In genomic region chr20:11993886-11994466, GRCh38 we compare ENCODE assay signal across 17 cellular contexts.
A peak's percentile ranks its signal among the peaks of the same experiment; 100 is the strongest.
DNase-seq lines count a peak whose midpoint lies in the region.
"Had no signal": no experiment of that assay in that cellular context is flagged by ENCODE, and none has a peak within 500 bp of the region (broad histone marks: within the 10 kb centered on the region; RNA-seq: fewer than 3 reads in every experiment).

No MANE protein-coding gene starts in this region.

- no peaks in the 10 kb centered on the region for H3K9me3 Mint-ChIP-seq in activated naive CD8-positive, alpha-beta T cell treated with anti-CD3 and anti-CD28 coated beads for 36 hours

- peaks cover 3% of the 10 kb centered on the region for H3K27me3 Mint-ChIP-seq in activated naive CD8-positive, alpha-beta T cell treated with anti-CD3 and anti-CD28 coated beads for 36 hours
- H3K27me3 Mint-ChIP-seq: B cell; central memory CD8-positive, alpha-beta T cell; IgD-negative memory B cell had no signal

- H3K4me3 Mint-ChIP-seq in activated naive CD8-positive, alpha-beta T cell treated with anti-CD3 and anti-CD28 coated beads for 36 hours, result no peak overlapping the region
- H3K4me3 Mint-ChIP-seq: activated naive CD4-positive, alpha-beta T cell treated with anti-CD3 and anti-CD28 coated beads, Interleukin-2, amount 50 U/mL, for 24 hours; B cell; central memory CD8-positive, alpha-beta T cell; naive thymus-derived CD8-positive, alpha-beta T cell; stimulated activated effector memory CD8-positive, alpha-beta T cell treated with anti-CD3 and anti-CD28 coated beads, Interleukin-12 subunit alpha, Interleukin-12 subunit beta, amount 100 ng/mL, for 72 hours had no signal

- H3K9ac ChIP-seq in adipocyte (ENCODE audit: low read length), result no peak overlapping the region

- H3K4me1 ChIP-seq in adipocyte (ENCODE audit: control insufficient read depth, insufficient read depth, low read length), result no peaks in the 10 kb centered on the region

- H3K4me3 ChIP-seq in adipocyte (ENCODE audit: low read length), result no peak overlapping the region

- H3K9me3 ChIP-seq in adipocyte (ENCODE audit: control insufficient read depth, low read length), result peaks cover 4% of the 10 kb centered on the region

- DNase-seq in DMS79 treated with DMSO at 0.1 percent for 48 hours (lab: John Stamatoyannopoulos, UW) (peak; percentile 51), NCI-H146 (lab: John Stamatoyannopoulos, UW) (peak; percentile 98), adipocyte (ENCODE audit: low read depth) (peak; percentile 20), iPS-NIHi11 (ENCODE audit: low spot score) (peak; percentile 55), SIG-M5 treated with dmso at 0.1 percent for 504 hours (lab: John Stamatoyannopoulos, UW; ENCODE audit: unreplicated experiment) (no peak), occipital lobe (lab: John Stamatoyannopoulos, UW) (no peak), NCI-H2029 treated with DMSO at 0.1 percent for 48 hours (lab: John Stamatoyannopoulos, UW) (no peak)
- DNase-seq in activated naive CD8-positive, alpha-beta T cell treated with anti-CD3 and anti-CD28 coated beads for 36 hours, result no peak
- DNase-seq: hippocampal formation; naive thymus-derived CD8-positive, alpha-beta T cell; NCI-H187 treated with DMSO at 0.1 percent for 48 hours; stimulated activated CD4-positive, alpha-beta T cell treated with anti-CD3 and anti-CD28 coated beads, Interleukin-4, amount 100 ng/mL, for 4 hours had no signal

- H3K4me1 Mint-ChIP-seq in activated naive CD8-positive, alpha-beta T cell treated with anti-CD3 and anti-CD28 coated beads for 36 hours, result no peaks in the 10 kb centered on the region
- H3K4me1 Mint-ChIP-seq: activated naive CD4-positive, alpha-beta T cell treated with anti-CD3 and anti-CD28 coated beads, Interleukin-2, amount 50 U/mL, for 24 hours; B cell; central memory CD8-positive, alpha-beta T cell; IgD-negative memory B cell; naive thymus-derived CD8-positive, alpha-beta T cell; stimulated activated effector memory CD8-positive, alpha-beta T cell treated with anti-CD3 and anti-CD28 coated beads, Interleukin-12 subunit alpha, Interleukin-12 subunit beta, amount 100 ng/mL, for 72 hours had no signal

- no peaks in the 10 kb centered on the region for H3K36me3 ChIP-seq in adipocyte (ENCODE audit: control insufficient read depth, insufficient read depth, low read length, severe bottlenecking)

- H3K36me3 Mint-ChIP-seq in activated naive CD8-positive, alpha-beta T cell treated with anti-CD3 and anti-CD28 coated beads for 36 hours, result no peaks in the 10 kb centered on the region
- H3K36me3 Mint-ChIP-seq: activated naive CD4-positive, alpha-beta T cell treated with anti-CD3 and anti-CD28 coated beads, Interleukin-2, amount 50 U/mL, for 24 hours; IgD-negative memory B cell; naive thymus-derived CD8-positive, alpha-beta T cell; stimulated activated effector memory CD8-positive, alpha-beta T cell treated with anti-CD3 and anti-CD28 coated beads, Interleukin-12 subunit alpha, Interleukin-12 subunit beta, amount 100 ng/mL, for 72 hours had no signal

- H3K27ac Mint-ChIP-seq in activated naive CD8-positive, alpha-beta T cell treated with anti-CD3 and anti-CD28 coated beads for 36 hours, result no peak overlapping the region
- H3K27ac Mint-ChIP-seq: activated naive CD4-positive, alpha-beta T cell treated with anti-CD3 and anti-CD28 coated beads, Interleukin-2, amount 50 U/mL, for 24 hours; B cell; IgD-negative memory B cell; naive thymus-derived CD8-positive, alpha-beta T cell; stimulated activated effector memory CD8-positive, alpha-beta T cell treated with anti-CD3 and anti-CD28 coated beads, Interleukin-12 subunit alpha, Interleukin-12 subunit beta, amount 100 ng/mL, for 72 hours had no signal

- H3K27me3 ChIP-seq in adipocyte (replicated peaks; ENCODE audit: control insufficient read depth, insufficient read depth, low read length), result peaks cover 4% of the 10 kb centered on the region

Comparison
In these comparisons a context has a peak if more than half of its experiments do, and no peak if none do; other contexts are left out.
1. DNase-seq: peak in DMS79 treated with DMSO at 0.1 percent for 48 hours (single experiment), NCI-H146 (single experiment), adipocyte (single experiment) and iPS-NIHi11 (single experiment); none in SIG-M5 treated with dmso at 0.1 percent for 504 hours (single experiment), occipital lobe (single experiment), activated naive CD8-positive, alpha-beta T cell treated with anti-CD3 and anti-CD28 coated beads for 36 hours (single experiment) and NCI-H2029 treated with DMSO at 0.1 percent for 48 hours (single experiment).